Comparison of ENCODE assay signal across 8 cellular contexts in the genomic region with DNA sequence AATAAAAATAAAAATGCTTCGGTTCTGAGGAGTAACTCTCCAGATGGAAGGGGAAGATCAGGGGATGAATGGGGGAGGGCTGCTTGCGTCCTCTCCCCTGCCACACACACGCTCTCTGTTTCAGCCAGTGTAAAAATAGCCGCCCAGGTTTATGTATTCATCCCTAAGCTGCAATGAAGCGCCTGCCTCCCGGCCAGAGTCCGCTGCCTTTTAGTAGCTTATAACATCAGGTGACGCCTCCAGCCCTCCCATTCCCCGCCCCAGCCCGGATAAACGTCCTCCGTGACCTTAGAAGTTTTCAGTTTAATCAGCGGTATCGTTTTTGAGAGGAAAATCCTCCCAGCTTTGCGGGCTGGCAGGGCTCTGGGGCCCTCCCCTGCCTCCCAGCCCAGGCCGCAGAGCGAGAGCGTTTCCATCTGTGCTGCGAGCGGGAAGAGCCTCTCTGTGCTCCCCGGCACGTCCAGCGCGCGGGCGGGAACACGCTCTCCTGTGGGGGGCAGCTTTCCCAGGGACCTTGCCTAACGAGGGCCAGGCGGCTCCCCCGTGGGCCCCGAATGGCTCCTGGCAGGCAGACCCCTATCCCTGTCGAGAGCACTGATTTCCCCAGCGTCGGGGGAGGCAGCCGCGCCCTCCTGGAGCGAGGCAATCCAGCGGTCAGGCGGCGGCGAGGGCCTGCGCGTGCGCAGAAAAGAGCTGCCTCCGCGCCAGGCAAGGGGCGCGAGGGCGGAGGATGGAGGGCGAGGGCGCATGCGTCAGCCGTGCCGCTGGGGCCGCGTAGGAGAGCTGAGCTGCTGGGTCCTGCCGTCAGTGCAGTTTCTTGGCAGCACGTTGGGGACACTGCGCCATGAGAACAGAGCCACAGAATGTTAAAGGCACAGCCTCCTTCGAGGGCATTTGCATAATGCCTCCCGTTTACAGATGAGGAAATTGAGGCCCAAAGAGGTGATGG.
A peak's percentile ranks its signal among the peaks of the same experiment; 100 is the strongest.
DNase-seq lines count a peak whose midpoint lies in the region; ATAC-seq and TF ChIP-seq lines count a peak whose summit lies in the region.

No MANE protein-coding gene starts in this region.

- H3K36me3 Mint-ChIP-seq in HFFc6 (ENCODE audit: low read depth): no peaks in the 10 kb centered on the region
- H3K36me3 Mint-ChIP-seq in activated naive CD8-positive, alpha-beta T cell: peaks cover 3% of the 10 kb centered on the region

- H3K79me2 ChIP-seq in OCI-LY3 (ENCODE audit: low read length): no peaks in the 10 kb centered on the region

- H3K27ac Mint-ChIP-seq in HFFc6: peak overlapping the region; percentile 95
- H3K27ac Mint-ChIP-seq in activated naive CD8-positive, alpha-beta T cell: peak overlapping the region; percentile 92

- DNase-seq in GM10248 (ENCODE audit: extremely low spot score): peak; percentile 97
- DNase-seq in HFFc6: peak; percentile 87
- DNase-seq in heart left ventricle: peak; percentile 97 to 99 (median 98)
- DNase-seq in pulmonary artery endothelial cell (ENCODE audit: low read depth, low spot score): peak; percentile 69
- peak; percentile 98 for DNase-seq in aorta
- DNase-seq in NCI-H187 (lab: John Stamatoyannopoulos, UW): no peak

- H3K27me3 ChIP-seq in OCI-LY3 (ENCODE audit: low read depth, low read length) (no peaks in the 10 kb centered on the region), heart left ventricle (no peaks in the 10 kb centered on the region), aorta (ENCODE audit: control insufficient read depth in 1 of 2, insufficient read depth in 2 of 2, low read length in 1 of 2) (no peaks in the 10 kb centered on the region)

- H3K27me3 Mint-ChIP-seq in HFFc6 (ENCODE audit: insufficient read depth): no peaks in the 10 kb centered on the region; the same call in 1 of the 2 replicates
- peaks cover 2% of the 10 kb centered on the region for H3K27me3 Mint-ChIP-seq in activated naive CD8-positive, alpha-beta T cell

- H2AFZ ChIP-seq in OCI-LY3 (ENCODE audit: low read depth, low read length): peak overlapping the region; percentile 89

- H3K9me3 ChIP-seq in OCI-LY3 (ENCODE audit: insufficient read depth, low read length) (no peaks in the 10 kb centered on the region), heart left ventricle (no peaks in the 10 kb centered on the region), aorta (ENCODE audit: control insufficient read depth, low read length) (no peaks in the 10 kb centered on the region)

- peak overlapping the region; percentile 77 for H3K9ac ChIP-seq in OCI-LY3 (ENCODE audit: low read length)

- peak overlapping the region; percentile 89 for H3K4me3 Mint-ChIP-seq in HFFc6
- peak overlapping the region; percentile 85 for H3K4me3 Mint-ChIP-seq in activated naive CD8-positive, alpha-beta T cell

- intact Hi-C loops in heart left ventricle (cut with DNase I) (loop anchor here in 7 of 10 donors (1.0 to 10.0 kb wide), 15 partner anchors 26 to 551 kb away; a partner anchor contains a TSS), aorta (cut with DNase I) (loop anchor here (5.0 to 10.0 kb wide), 6 partner anchors 44 to 1234 kb away; a partner anchor contains a TSS)

- H3K4me2 ChIP-seq in OCI-LY3 (ENCODE audit: low read length): peak overlapping the region; percentile 99

- H3K36me3 ChIP-seq in OCI-LY3 (replicated peaks; ENCODE audit: low read depth, low read length) (no peaks in the 10 kb centered on the region), heart left ventricle (no peaks in the 10 kb centered on the region), aorta (ENCODE audit: control insufficient read depth in 1 of 2, insufficient read depth in 2 of 2, low read length in 1 of 2) (no peaks in the 10 kb centered on the region)

- POLR2A ChIA-PET in GM10248 (lab: Yijun Ruan, JAX): interaction anchor here (0.5 to 2.4 kb wide), 25 partner anchors 12 to 1242 kb away, joined by 3 to 12 read pairs (median 6); a partner anchor contains a TSS

- peaks cover 52% of the 10 kb centered on the region for H3K4me1 Mint-ChIP-seq in HFFc6 (ENCODE audit: low read depth)
- H3K4me1 Mint-ChIP-seq in activated naive CD8-positive, alpha-beta T cell (ENCODE audit: low read depth): peaks cover 25% of the 10 kb centered on the region

- H3K4me3 ChIP-seq in OCI-LY3 (ENCODE audit: low read length) (peak overlapping the region; percentile 77), heart left ventricle (peak overlapping the region; percentile 25 to 73 (median 61)), aorta (ENCODE audit: low read length in 2 of 2) (peak overlapping the region; percentile 1 to 31)

- peak; percentile 83 to 88 (median 84) for ATAC-seq in heart left ventricle
- peak; percentile 96 for ATAC-seq in aorta (ENCODE audit: low FRiP score)

- TF ChIP-seq CTCF in GM10248 (IDR thresholded peaks at IDR 0.05; ENCODE audit: control extremely low read depth, extremely low read depth, low read depth, missing control alignments) (peak; percentile 4), HFFc6 (IDR thresholded peaks at IDR 0.05) (peak; percentile 54), OCI-LY3 (IDR thresholded peaks at IDR 0.05; ENCODE audit: low read depth, low read length) (0 out of 2 replicates have a peak, but pooled peaks have one; percentile 14), heart left ventricle (IDR thresholded peaks at IDR 0.05) (peak in 5 of 12 donors; percentile 7 to 38 (median 24))

- no peaks in the 10 kb centered on the region for H3K9me3 Mint-ChIP-seq in HFFc6
- no peaks in the 10 kb centered on the region for H3K9me3 Mint-ChIP-seq in activated naive CD8-positive, alpha-beta T cell (ENCODE audit: low read depth)

- 0% methylated on average over 27 to 61 of the region's 61 CpGs for WGBS in heart left ventricle, 4 donors
- 0% methylated on average over 61 of the region's 61 CpGs for WGBS in aorta, 2 donors

- CTCF ChIA-PET in GM10248 (lab: Yijun Ruan, JAX): interaction anchor here (0.7 to 60.7 kb wide), 16 partner anchors 12 to 558 kb away, joined by 3 to 1428 read pairs (median 4); a partner anchor contains a TSS

- H4K20me1 ChIP-seq in OCI-LY3 (ENCODE audit: insufficient read depth, low read length): no peaks in the 10 kb centered on the region

- peak; percentile 1 to 88 for TF ChIP-seq POLR2A in heart left ventricle (IDR thresholded peaks at IDR 0.05)

- H3K27ac ChIP-seq in OCI-LY3 (ENCODE audit: low read length) (peak overlapping the region; percentile 91), heart left ventricle (peak overlapping the region; percentile 96 to 100 (median 99)), aorta (ENCODE audit: low read depth in 1 of 2, low read length in 2 of 2) (peak overlapping the region; percentile 72 to 94)

- H3K4me1 ChIP-seq in OCI-LY3 (ENCODE audit: low read length) (peaks cover 70% of the 10 kb centered on the region), heart left ventricle (peaks cover 5 to 68% (median 49%) of the 10 kb centered on the region in 12 donors), aorta (ENCODE audit: control insufficient read depth in 1 of 2, insufficient read depth in 2 of 2, low read length in 2 of 2) (peaks cover 5 to 11% of the 10 kb centered on the region in 2 donors)

Comparison
In these comparisons a context has a peak if more than half of its experiments do, and no peak if none do; other contexts are left out.
1. DNase-seq: peak in GM10248 (single experiment), HFFc6 (single experiment), heart left ventricle (5 of 5), pulmonary artery endothelial cell (single experiment) and aorta (2 of 2); none in NCI-H187 (0 of 2).
2. H3K4me3 ChIP-seq: peak in every context shown above with its lines; median percentile 77 in OCI-LY3; 61 in heart left ventricle; 16 in aorta.
3. Peak in every context shown above with its lines, with median percentiles within 50 percentile points of each other: H3K27ac ChIP-seq.